14 cellular contexts compared by ENCODE assay signal in the genomic region with DNA sequence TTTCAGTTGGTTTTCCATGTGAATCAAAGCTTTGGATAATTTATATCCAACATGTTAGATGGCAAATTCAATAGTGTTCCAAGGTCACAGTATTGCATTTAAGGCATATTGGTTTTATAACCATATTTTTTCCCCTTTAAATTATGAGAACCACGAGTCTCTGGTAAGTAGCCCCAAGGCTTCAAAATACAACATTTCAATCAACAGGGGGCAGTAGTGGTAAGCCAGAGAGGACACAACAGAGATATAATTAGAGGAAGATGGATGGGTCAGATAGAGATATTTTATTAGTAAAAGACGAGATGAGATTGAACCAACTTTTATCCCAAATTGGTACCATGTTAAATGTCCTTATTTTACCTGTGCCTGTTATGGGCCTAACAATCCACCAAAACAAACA. TPM values are rescaled to one million over a fixed set of nuclear protein-coding genes. Genes with fewer than 3 reads are reported as not detected.
DNase-seq lines count a peak whose midpoint lies in the region; ATAC-seq and TF ChIP-seq lines count a peak whose summit lies in the region.
"Had no signal": no experiment of that assay in that cellular context is flagged by ENCODE, and none has a peak within 500 bp of the region (broad histone marks: within the 10 kb centered on the region; RNA-seq: fewer than 3 reads in every experiment).

No MANE protein-coding gene starts in this region.

- H3K4me1 ChIP-seq in body of pancreas (no peaks in the 10 kb centered on the region), right lobe of liver (no peaks in the 10 kb centered on the region)
- H3K4me1 ChIP-seq: pancreas, tibial nerve had no signal

- peak; percentile 22 for DNase-seq in EH (ENCODE audit: low read depth)
- peak; percentile 24 for DNase-seq in HT1080 (ENCODE audit: low read depth)
- DNase-seq in body of pancreas, result no peak
- no peak for DNase-seq in right lobe of liver
- DNase-seq in stimulated activated CD4-positive, alpha-beta T cell treated with anti-CD3 and anti-CD28 coated beads, Interleukin-2, amount 100 ng/mL, for 48 hours, result no peak
- no peak for DNase-seq in NCI-H510A treated with DMSO at 0.1 percent for 48 hours (lab: John Stamatoyannopoulos, UW)
- DNase-seq: activated CD4-positive, alpha-beta T cell treated with anti-CD3 and anti-CD28 coated beads, Interleukin-2, amount 50 U/mL, for 4 hours; activated naive CD8-positive, alpha-beta T cell treated with anti-CD3 and anti-CD28 coated beads, Interleukin-2, amount 10 ng/mL, durations not matched to agents 7 days and 5 days; H7; NCI-H1930; pancreas had no signal

- TF ChIP-seq CTCF in body of pancreas (IDR thresholded peaks at IDR 0.05), result peak in 5 of 7 experiments; percentile 12 to 25 (median 18)
- peak in 3 of 4 donors; percentile 10 to 38 (median 11) for TF ChIP-seq CTCF in right lobe of liver (IDR thresholded peaks at IDR 0.05)

- H3K27me3 ChIP-seq in body of pancreas (no peaks in the 10 kb centered on the region), right lobe of liver (no peaks in the 10 kb centered on the region)
- H3K27me3 ChIP-seq: pancreas, tibial nerve had no signal

- TF ChIP-seq POLR2A in body of pancreas (IDR thresholded peaks at IDR 0.05) (no peak), right lobe of liver (IDR thresholded peaks at IDR 0.05) (no peak)

- ATAC-seq in body of pancreas, result no peak
- ATAC-seq in right lobe of liver, result no peak
- ATAC-seq in HG03139 (IDR thresholded peaks at IDR 0.05; ENCODE audit: unreplicated experiment), result no peak
- ATAC-seq in GM21529 (IDR thresholded peaks at IDR 0.05; ENCODE audit: unreplicated experiment), result no peak

- WGBS in body of pancreas, 2 donors, result 49 to 61% methylated on average over 2 of the region's 2 CpGs
- 74% methylated on average over 2 of the region's 2 CpGs for WGBS in right lobe of liver (ENCODE audit: insufficient coverage, low coverage, low lambda C conversion rate, missing lambda C conversion rate)

- H3K27ac ChIP-seq in body of pancreas (no peak overlapping the region), right lobe of liver (no peak overlapping the region)
- H3K27ac ChIP-seq: pancreas, tibial nerve had no signal

- no peak overlapping the region for H3K4me3 ChIP-seq in body of pancreas
- no peak overlapping the region for H3K4me3 ChIP-seq in right lobe of liver
- H3K4me3 ChIP-seq: pancreas, tibial nerve had no signal

- H3K9me3 ChIP-seq in body of pancreas, result no peaks in the 10 kb centered on the region
- no peaks in the 10 kb centered on the region for H3K9me3 ChIP-seq in right lobe of liver
- H3K9me3 ChIP-seq: pancreas, tibial nerve had no signal

- intact Hi-C loops in body of pancreas (cut with DNase I) (no loop called here), right lobe of liver (cut with DNase I) (no loop called here)

- no peaks in the 10 kb centered on the region for H3K36me3 ChIP-seq in body of pancreas (replicated peaks in 1 of 2; ENCODE audit: insufficient read depth in 1 of 2, low read depth in 2 of 2)
- no peaks in the 10 kb centered on the region for H3K36me3 ChIP-seq in right lobe of liver
- H3K36me3 ChIP-seq: pancreas had no signal

RNA-seq across cellular contexts. Expression of gene KL, which starts 53.1 kb away (rescaled TPM):
- total RNA-seq in HT1080 (2014; rRNA removed; shearing (Covaris generic)), result not detected in 2 replicates
- not detected in 2 replicates for polyA plus RNA-seq in HT1080 (2015; cell fraction: cytosol; rRNA removed)
- polyA plus RNA-seq in HT1080 (2015; cell fraction: nucleus; rRNA removed), result not detected in 2 replicates
- 1 to 10 TPM in 1 of 2 donors, under 1 TPM in 1; 0.52 to 1.3 TPM for total RNA-seq in body of pancreas
- total RNA-seq in right lobe of liver, result 1 to 10 TPM in 1 of 6 experiments, under 1 TPM in 5; 0.09 to 1.2 (median 0.39) TPM
- total RNA-seq: H7 had no signal

Comparison
In these comparisons a context has a peak if more than half of its experiments do, and no peak if none do; other contexts are left out.
1. DNase-seq: peak in EH (single experiment) and HT1080 (single experiment); none in body of pancreas (0 of 4), right lobe of liver (0 of 3), stimulated activated CD4-positive, alpha-beta T cell treated with anti-CD3 and anti-CD28 coated beads, Interleukin-2, amount 100 ng/mL, for 48 hours (0 of 2) and NCI-H510A treated with DMSO at 0.1 percent for 48 hours (single experiment).